In the genomic region with DNA sequence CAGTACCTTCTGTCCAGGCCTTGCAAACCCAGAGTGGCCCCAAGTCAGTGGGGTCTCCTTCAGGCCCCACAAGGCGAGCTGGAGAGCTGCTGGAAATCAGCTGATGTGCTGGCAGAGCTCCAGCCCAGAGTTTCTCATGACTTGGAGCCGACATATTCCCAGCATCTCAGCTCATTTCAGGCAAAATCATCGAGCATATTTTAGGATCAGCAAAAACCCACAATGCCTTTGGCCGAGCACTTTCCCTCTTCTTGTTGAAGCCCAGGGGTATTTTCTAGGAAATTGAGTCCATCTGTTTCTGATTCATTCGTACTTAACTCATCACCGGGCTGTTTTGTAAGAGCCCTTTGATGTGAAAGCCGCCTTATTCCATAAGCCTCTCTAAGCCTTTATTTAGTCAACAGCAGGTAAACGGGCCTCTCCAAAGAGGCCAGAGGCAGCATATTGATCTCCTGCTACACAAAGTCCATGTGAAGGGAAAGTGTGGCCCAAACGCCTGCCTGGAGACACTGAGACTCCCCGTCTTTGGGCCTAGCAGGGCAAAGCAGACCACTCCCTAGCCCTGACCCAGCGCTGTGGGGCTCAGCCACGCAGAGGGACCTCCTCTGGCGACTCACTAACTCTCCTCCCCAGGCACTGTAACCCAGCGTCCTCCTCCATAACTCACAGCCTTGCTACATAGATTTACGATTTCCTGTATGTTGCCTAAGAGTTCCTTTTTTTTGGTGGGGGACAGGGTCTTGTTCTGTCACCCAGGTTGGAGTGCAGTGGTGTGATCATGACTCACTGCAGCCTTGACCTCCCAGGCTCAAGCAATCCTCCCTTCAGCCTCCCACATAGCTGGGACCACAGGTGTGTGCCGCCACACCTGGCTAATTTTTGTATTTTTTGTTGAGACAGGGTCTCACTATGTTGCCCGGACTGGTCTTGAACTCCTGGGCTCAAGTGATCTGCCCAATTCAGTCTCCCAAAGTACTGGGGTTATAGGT, we compare ENCODE assay signal across 10 cellular contexts. TPM values are rescaled to one million over a fixed set of nuclear protein-coding genes. Genes with fewer than 3 reads are reported as not detected.
DNase-seq lines count a peak whose midpoint lies in the region; ATAC-seq and TF ChIP-seq lines count a peak whose summit lies in the region.
"Had no signal": no experiment of that assay in that cellular context is flagged by ENCODE, and none has a peak within 500 bp of the region (broad histone marks: within the 10 kb centered on the region; RNA-seq: fewer than 3 reads in every experiment).

No MANE protein-coding gene starts in this region.

- DNase-seq in DMS53 (lab: John Stamatoyannopoulos, UW) = peak; percentile 88
- peak; percentile 96 for DNase-seq in MV-4-11 (lab: John Stamatoyannopoulos, UW)
- DNase-seq in choroid plexus epithelial cell (ENCODE audit: low read depth) = peak; percentile 90
- no peak for DNase-seq in neural crest cell (ENCODE audit: low read depth, low spot score)
- DNase-seq in activated CD4-positive, alpha-beta T cell treated with anti-CD3 and anti-CD28 coated beads, Interleukin-2, amount 50 U/mL, for 4 hours = no peak
- no peak for DNase-seq in NCI-H69 (lab: John Stamatoyannopoulos, UW)

- H3K4me1 Mint-ChIP-seq in neural crest cell = peaks cover 30% of the 10 kb centered on the region

- no peak overlapping the region for H3K4me3 ChIP-seq in choroid plexus epithelial cell (ENCODE audit: low read depth, low read length)
- H3K4me3 ChIP-seq: cardiac muscle cell had no signal

- H3K27ac Mint-ChIP-seq in neural crest cell (ENCODE audit: unreplicated experiment) = peak overlapping the region; percentile 60

- no peaks in the 10 kb centered on the region for H3K27me3 Mint-ChIP-seq in neural crest cell (ENCODE audit: low read depth)

- H3K4me3 Mint-ChIP-seq in neural crest cell = no peak overlapping the region

- H3K9me3 Mint-ChIP-seq in neural crest cell = no peaks in the 10 kb centered on the region

- ATAC-seq in GM21786 (IDR thresholded peaks at IDR 0.05; ENCODE audit: unreplicated experiment) = no peak
- ATAC-seq in GM19467 (IDR thresholded peaks at IDR 0.05; ENCODE audit: unreplicated experiment) = no peak

- TF ChIP-seq CTCF in choroid plexus epithelial cell (conservative IDR thresholded peaks at IDR 0.05; ENCODE audit: low read depth, low read length) = no peak
- TF ChIP-seq CTCF in neural crest cell (conservative IDR thresholded peaks at IDR 0.05) = no peak

- H3K36me3 Mint-ChIP-seq in neural crest cell (ENCODE audit: low read depth) = no peaks in the 10 kb centered on the region

RNA-seq across cellular contexts. Expression of a gene that starts 12.1 kb away (rescaled TPM):
- 0.26 TPM in 1 of 2 replicates, not detected in the other for total RNA-seq in neural crest cell
- total RNA-seq: T-helper 1 cell treated with Interleukin-12 subunit alpha and Interleukin-12 subunit beta and Interleukin-4 antibody, amounts not matched to agents 30 ng/mL and 1 ng/mL, for 36 hours had no signal

RNA-seq across cellular contexts. Expression of a gene that starts 57.4 kb away (rescaled TPM):
- total RNA-seq in neural crest cell = 60.4 and 65.3 TPM in 2 replicates

Comparison
In these comparisons a context has a peak if more than half of its experiments do, and no peak if none do; other contexts are left out.
1. DNase-seq: peak in DMS53 (single experiment), MV-4-11 (single experiment) and choroid plexus epithelial cell (single experiment); none in neural crest cell (single experiment), activated CD4-positive, alpha-beta T cell treated with anti-CD3 and anti-CD28 coated beads, Interleukin-2, amount 50 U/mL, for 4 hours (0 of 2) and NCI-H69 (single experiment).